In the genomic region with DNA sequence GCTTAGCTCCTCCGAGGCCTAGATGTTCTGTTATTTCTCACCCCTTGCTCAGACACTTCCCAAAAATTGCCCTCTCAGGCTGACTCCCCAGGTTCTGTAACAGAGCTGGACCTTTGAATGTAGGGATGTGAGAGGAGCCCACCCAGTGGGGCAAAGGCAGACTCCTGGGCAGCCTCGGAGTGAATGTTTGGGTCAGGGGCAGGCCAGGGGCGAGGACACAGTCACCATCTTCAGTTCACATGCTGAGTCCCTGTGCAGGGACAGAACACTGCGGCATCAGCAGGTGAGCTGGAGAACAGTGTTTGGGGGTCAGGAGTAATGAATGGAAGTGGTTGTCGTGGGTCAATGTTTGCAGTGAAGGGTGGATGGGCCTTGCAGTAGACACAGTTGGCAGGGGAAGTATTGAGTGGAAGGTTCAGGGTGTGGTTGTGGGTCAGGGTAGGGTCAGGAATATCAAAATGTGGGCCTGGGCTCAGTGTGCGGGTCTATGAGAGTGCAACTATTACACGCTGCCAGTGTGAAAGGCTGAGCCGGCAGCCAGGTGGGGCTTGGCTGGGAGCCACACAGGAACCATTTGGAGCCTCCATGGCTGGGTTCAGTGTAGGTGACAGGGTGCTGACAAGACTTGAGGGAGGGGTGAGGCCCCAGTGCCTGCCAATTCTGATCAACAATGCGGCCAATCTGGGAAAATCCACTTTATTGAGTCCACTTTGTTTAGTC, we compare ENCODE assay signal across 28 cellular contexts. TPM values are rescaled to one million over a fixed set of nuclear protein-coding genes. Genes with fewer than 3 reads are reported as not detected.
"Had no signal": no experiment of that assay in that cellular context is flagged by ENCODE, and none has a peak within 500 bp of the region (broad histone marks: within the 10 kb centered on the region; RNA-seq: fewer than 3 reads in every experiment).

No MANE protein-coding gene starts in this region.

- H3K4me3 ChIP-seq: MG63, SJSA1 had no signal

- DNase-seq: activated CD4-positive, alpha-beta T cell treated with anti-CD3 and anti-CD28 coated beads for 48 hours; activated CD4-positive, alpha-beta T cell treated with anti-CD3 and anti-CD28 coated beads, Interleukin-2, amount 50 U/mL, for 4 hours; activated CD4-positive, CD25-positive, alpha-beta regulatory T cell treated with anti-CD3 and anti-CD28 coated beads, Interleukin-2, amount 50 U/mL, for 72 hours; activated CD8-positive, alpha-beta memory T cell treated with anti-CD3 and anti-CD28 coated beads, Interleukin-2, amount 50 U/mL, for 48 hours; activated CD8-positive, alpha-beta T cell treated with anti-CD3 and anti-CD28 coated beads, Interleukin-2, amount 10 ng/mL, durations not matched to agents 7 days and 5 days; activated effector memory CD4-positive, alpha-beta T cell treated with Interleukin-2 at 50 U/mL for 16 hours; activated naive CD4-positive, alpha-beta T cell treated with anti-CD3 and anti-CD28 coated beads for 36 hours; activated T-cell treated with anti-CD3 and anti-CD28 coated beads, Interleukin-2, amount 50 U/mL, for 1 hour; amygdala; cerebellar nuclear complex; MG63; NCI-H1105; NCI-H1436; NCI-H1694 treated with DMSO at 0.1 percent for 48 hours; NCI-H2029 treated with DMSO at 0.1 percent for 48 hours; NCI-H510A treated with DMSO at 0.1 percent for 48 hours; OCI-M1; Right ventricle myocardium superior; SW 1271; T-helper 9 cell had no signal

- H3K9me3 ChIP-seq: MG63, SJSA1 had no signal

- ATAC-seq: activated CD8-positive, alpha-beta T cell treated with anti-CD3 and anti-CD28 coated beads, Interleukin-2, amount 10 ng/mL, durations not matched to agents 7 days and 5 days; Panc1; SK-N-SH treated with all-trans-retinoic acid at 6 μM for 48 hours; WTC11 had no signal

- H3K27ac ChIP-seq: KMS-11, RWPE1, SJSA1 had no signal

- H3K36me3 ChIP-seq: MG63, SJSA1 had no signal

RNA-seq across cellular contexts. Expression of gene IHH, which starts 4.4 kb away (rescaled TPM):
- total RNA-seq: activated CD8-positive, alpha-beta T cell treated with anti-CD3 and anti-CD28 coated beads, Interleukin-2, amount 10 ng/mL, durations not matched to agents 7 days and 5 days; activated naive CD4-positive, alpha-beta T cell treated with anti-CD3 and anti-CD28 coated beads for 36 hours; astrocyte; cardiac septum; Right ventricle myocardium superior had no signal

RNA-seq across cellular contexts. Expression of gene CFAP65, which starts 15.0 kb away (rescaled TPM):
- total RNA-seq: activated CD8-positive, alpha-beta T cell treated with anti-CD3 and anti-CD28 coated beads, Interleukin-2, amount 10 ng/mL, durations not matched to agents 7 days and 5 days; activated naive CD4-positive, alpha-beta T cell treated with anti-CD3 and anti-CD28 coated beads for 36 hours; cardiac septum; Right ventricle myocardium superior; SJSA1 had no signal
